12 cellular contexts compared by ENCODE assay signal in genomic region chr1:27032119-27032461, GRCh38. TPM values are rescaled to one million over a fixed set of nuclear protein-coding genes. Genes with fewer than 3 reads are reported as not detected.
DNase-seq lines count a peak whose midpoint lies in the region; ATAC-seq, FAIRE-seq and TF ChIP-seq lines count a peak whose summit lies in the region.
"Had no signal": no experiment of that assay in that cellular context is flagged by ENCODE, and none has a peak within 500 bp of the region (broad histone marks: within the 10 kb centered on the region; RNA-seq: fewer than 3 reads in every experiment).

No MANE protein-coding gene starts in this region.

- no peak for FAIRE-seq in HepG2 (lab: Jason Lieb, UNC)

- H3K36me3 ChIP-seq in HepG2 (replicated peaks in 1 of 2; ENCODE audit: control insufficient read depth in 1 of 2, insufficient read depth in 2 of 2, low read length in 2 of 2) (no peaks in the 10 kb centered on the region), smooth muscle cell (ENCODE audit: low read depth) (no peaks in the 10 kb centered on the region)

- H3K27ac ChIP-seq in HepG2 (ENCODE audit: extremely low read length, insufficient read depth, low read length) (no peak overlapping the region), smooth muscle cell (ENCODE audit: low read depth) (peak overlapping the region; percentile 20)
- H3K27ac ChIP-seq: HL-60 had no signal

- TF ChIP-seq EP300 in HepG2 (IDR thresholded peaks at IDR 0.05; ENCODE audit: low read depth in 2 of 2, low read length in 2 of 2) (no peak), HepG2 (CRISPR knock-in tag; IDR thresholded peaks at IDR 0.05; ENCODE audit: borderline replicate concordance) (no peak)

- H3K4me1 ChIP-seq in HepG2 (ENCODE audit: insufficient read depth, low read length) (peaks cover 23% of the 10 kb centered on the region), smooth muscle cell (ENCODE audit: low read depth) (peaks cover 14% of the 10 kb centered on the region)

- H3K9me3 ChIP-seq in HepG2 (ENCODE audit: low read length) (no peaks in the 10 kb centered on the region), smooth muscle cell (replicated peaks; ENCODE audit: low read depth) (no peaks in the 10 kb centered on the region)

- H3K9ac ChIP-seq in HepG2 (ENCODE audit: insufficient read depth, low read depth, low read length) (no peak overlapping the region), smooth muscle cell (ENCODE audit: low read depth) (no peak overlapping the region)

- no TSS peak for BruUV-seq in HepG2 (replicated peaks; lab: Mats Ljungman, UMichigan)

- intact Hi-C loops in HepG2 (cut with micrococcal nuclease; ENCODE audit: unreplicated experiment): no loop called here

- H2AFZ ChIP-seq in HepG2 (ENCODE audit: low read length) (no peak overlapping the region), smooth muscle cell (ENCODE audit: low read depth) (peak overlapping the region; percentile 70)

- TF ChIP-seq POLR2A in HepG2 (IDR thresholded peaks at IDR 0.05; ENCODE audit: insufficient read depth in 1 of 2, low read depth in 2 of 2, low read length in 2 of 2): no peak

- no peaks in the 10 kb centered on the region for H3F3A ChIP-seq in smooth muscle cell (ENCODE audit: low read depth)

- 24% methylated on average over 2 of the region's 2 CpGs for WGBS in HepG2 (ENCODE audit: low lambda C conversion rate)
- WGBS in smooth muscle cell (ENCODE audit: low lambda C conversion rate): 92% methylated on average over 2 of the region's 2 CpGs

- CTCF ChIA-PET in HepG2 (lab: Yijun Ruan, JAX; ENCODE audit: low intra/inter-chr PET ratio, low total read pairs): no interaction called here

- H3K4me2 ChIP-seq in HepG2 (ENCODE audit: low read depth, low read length): no peak overlapping the region
- H3K4me2 ChIP-seq in smooth muscle cell: peak overlapping the region; percentile 56

- H3K27me3 ChIP-seq in HepG2 (ENCODE audit: control insufficient read depth in 1 of 2, insufficient read depth in 2 of 2, low read length in 2 of 2) (peaks cover 0 to 18% of the 10 kb centered on the region in 2 experiments; a peak in 3 of 5 replicates), smooth muscle cell (ENCODE audit: low read depth) (no peaks in the 10 kb centered on the region)

- in situ Hi-C loops in HepG2 (cut with HindIII; ENCODE audit: extremely low pct_ligation_motif_present, low pct_unique_long_range_greater_than_20kb): no loop called here

- peak overlapping the region; percentile 28; the same call in 1 of the 2 replicates for H3K4me3 ChIP-seq in HFF-Myc (replicated peaks; ENCODE audit: low read depth, low read length)
- H3K4me3 ChIP-seq in choroid plexus epithelial cell (ENCODE audit: low read depth, low read length): peak overlapping the region; percentile 58
- H3K4me3 ChIP-seq in HepG2 (replicated peaks in 1 of 3; ENCODE audit: insufficient read depth in 1 of 3, low read depth in 2 of 3, low read length in 3 of 3): no peak overlapping the region
- H3K4me3 ChIP-seq in smooth muscle cell: peak overlapping the region; percentile 27

- H3K79me2 ChIP-seq in HepG2 (ENCODE audit: insufficient read depth, low read length) (no peaks in the 10 kb centered on the region), smooth muscle cell (ENCODE audit: low read depth) (no peaks in the 10 kb centered on the region)

- POLR2A ChIA-PET in HepG2 (lab: Yijun Ruan, JAX): no interaction called here

- no peak for TF ChIP-seq CTCF in HFF-Myc (IDR thresholded peaks at IDR 0.05; ENCODE audit: low read depth, low read length, missing control alignments)
- no peak for TF ChIP-seq CTCF in choroid plexus epithelial cell (conservative IDR thresholded peaks at IDR 0.05; ENCODE audit: low read depth, low read length)
- no peak for TF ChIP-seq CTCF in HepG2 (CRISPR knock-in tag; IDR thresholded peaks at IDR 0.05)
- no peak for TF ChIP-seq CTCF in smooth muscle cell (IDR thresholded peaks at IDR 0.05; ENCODE audit: borderline replicate concordance, insufficient read depth, poor library complexity, severe bottlenecking)

- ATAC-seq in HepG2 (no peak), GM19397 (IDR thresholded peaks at IDR 0.05; ENCODE audit: unreplicated experiment) (no peak)
- ATAC-seq: naive thymus-derived CD4-positive, alpha-beta T cell had no signal

- no peak for DNase-seq in HFF-Myc (ENCODE audit: extremely low read depth, low read depth)
- no peak for DNase-seq in choroid plexus epithelial cell (ENCODE audit: low read depth)
- no peak for DNase-seq in HepG2 (ENCODE audit: low spot score)
- DNase-seq in smooth muscle cell (lab: John Stamatoyannopoulos, UW; ENCODE audit: unreplicated experiment): no peak
- DNase-seq in NCI-H2227 (lab: John Stamatoyannopoulos, UW; ENCODE audit: unreplicated experiment): no peak
- no peak for DNase-seq in NCI-H187 treated with DMSO at 0.1 percent for 48 hours (lab: John Stamatoyannopoulos, UW)
- DNase-seq in NCI-H1694 (lab: John Stamatoyannopoulos, UW): no peak
- DNase-seq: CD4-positive, alpha-beta T cell; naive thymus-derived CD4-positive, alpha-beta T cell; NCI-H1105 treated with DMSO at 0.1 percent for 48 hours had no signal

- H4K20me1 ChIP-seq in HepG2 (ENCODE audit: insufficient read depth, low read length): no peaks in the 10 kb centered on the region
- H4K20me1 ChIP-seq in smooth muscle cell (ENCODE audit: low read depth): no peaks in the 10 kb centered on the region

- TF ChIP-seq RAD21 in HepG2 (CRISPR knock-in tag; IDR thresholded peaks at IDR 0.05): no peak

RNA-seq across cellular contexts. Expression of gene TENT5B, which starts 19.4 kb away (rescaled TPM):
- 0.62 and 0.88 TPM in 2 replicates for total RNA-seq in HepG2 (2016; rRNA removed; fragmentation: Illumina TruSeq; extraction: Trizol)
- total RNA-seq in HepG2 (2016; cell fraction: cytosol; rRNA removed; fragmentation: Illumina TruSeq; extraction: Trizol; ENCODE audit: low read depth): 0.35 and 0.40 TPM in 2 replicates
- total RNA-seq in HepG2 (2016; cell fraction: insoluble cytoplasmic fraction; rRNA removed; fragmentation: Illumina TruSeq; extraction: Trizol): 0.42 and 0.65 TPM in 2 replicates
- total RNA-seq in HepG2 (2016; cell fraction: membrane; rRNA removed; fragmentation: Illumina TruSeq; extraction: Trizol): 0.52 and 0.53 TPM in 2 replicates
- total RNA-seq in HepG2 (2016; cell fraction: nucleus; rRNA removed; fragmentation: Illumina TruSeq; extraction: Trizol): 0.38 and 0.71 TPM in 2 replicates
- polyA plus RNA-seq in HepG2 (2011; rRNA removed): 0.13 and 0.22 TPM in 2 replicates
- 0.13 and 0.24 TPM in 2 replicates for polyA plus RNA-seq in HepG2 (2011; cell fraction: cytosol; rRNA removed)
- polyA plus RNA-seq in HepG2 (2011; cell fraction: nucleus; rRNA removed): 0.12 and 0.23 TPM in 2 replicates
- 0.16 TPM in 1 of 2 replicates, not detected in the other for polyA plus RNA-seq in HepG2 (2012)
- polyA plus RNA-seq in HepG2 (2016; cell fraction: cytosol; fragmentation: Illumina TruSeq; extraction: Trizol; ENCODE audit: low read depth): 0.12 and 0.17 TPM in 2 replicates
- 0.46 and 0.58 TPM in 2 replicates for polyA plus RNA-seq in HepG2 (2016; cell fraction: insoluble cytoplasmic fraction; fragmentation: Illumina TruSeq; extraction: Trizol; ENCODE audit: low read depth)
- 0.20 and 0.32 TPM in 2 replicates for polyA plus RNA-seq in HepG2 (2016; cell fraction: membrane; fragmentation: Illumina TruSeq; extraction: Trizol; ENCODE audit: low read depth)
- polyA plus RNA-seq in HepG2 (2016; cell fraction: nucleus; fragmentation: Illumina TruSeq; extraction: Trizol; ENCODE audit: insufficient read depth, low read depth): 0.37 and 0.77 TPM in 2 replicates
- 0.96 and 5.4 TPM in 2 replicates for polyA minus RNA-seq in HepG2 (2011; rRNA and poly(A)+ RNA removed; ENCODE audit: low replicate concordance)
- polyA minus RNA-seq in HepG2 (2011; cell fraction: cytosol; rRNA and poly(A)+ RNA removed): not detected in 2 replicates
- 0.37 and 0.39 TPM in 2 replicates for polyA minus RNA-seq in HepG2 (2011; cell fraction: nucleus; rRNA and poly(A)+ RNA removed)
- 8.5 and 11.0 TPM in 2 replicates for total RNA-seq in smooth muscle cell
- polyA plus RNA-seq in smooth muscle cell: 12.7 and 24.8 TPM in 2 replicates
- total RNA-seq: CD4-positive, alpha-beta T cell had no signal
- polyA plus RNA-seq: naive thymus-derived CD4-positive, alpha-beta T cell had no signal

RNA-seq across cellular contexts. Expression of gene TRNP1, which starts 38.6 kb away (rescaled TPM):
- total RNA-seq in HepG2 (2016; rRNA removed; fragmentation: Illumina TruSeq; extraction: Trizol) (35.6 and 42.0 TPM in 2 replicates), smooth muscle cell (4.4 and 14.1 TPM in 2 replicates)
- total RNA-seq in HepG2 (2016; cell fraction: cytosol; rRNA removed; fragmentation: Illumina TruSeq; extraction: Trizol; ENCODE audit: low read depth): 45.9 and 49.6 TPM in 2 replicates
- 32.9 and 43.5 TPM in 2 replicates for total RNA-seq in HepG2 (2016; cell fraction: insoluble cytoplasmic fraction; rRNA removed; fragmentation: Illumina TruSeq; extraction: Trizol)
- total RNA-seq in HepG2 (2016; cell fraction: membrane; rRNA removed; fragmentation: Illumina TruSeq; extraction: Trizol): 78.4 and 79.4 TPM in 2 replicates
- 20.2 and 26.8 TPM in 2 replicates for total RNA-seq in HepG2 (2016; cell fraction: nucleus; rRNA removed; fragmentation: Illumina TruSeq; extraction: Trizol)
- polyA plus RNA-seq in HepG2 (2011; rRNA removed) (158 and 166 TPM in 2 replicates), smooth muscle cell (18.6 and 19.9 TPM in 2 replicates)
- polyA plus RNA-seq in HepG2 (2011; cell fraction: cytosol; rRNA removed): 196 and 254 TPM in 2 replicates
- polyA plus RNA-seq in HepG2 (2011; cell fraction: nucleus; rRNA removed): 52.2 and 66.1 TPM in 2 replicates
- 56.7 and 66.7 TPM in 2 replicates for polyA plus RNA-seq in HepG2 (2012)
- 79.2 and 85.4 TPM in 2 replicates for polyA plus RNA-seq in HepG2 (2016; cell fraction: cytosol; fragmentation: Illumina TruSeq; extraction: Trizol; ENCODE audit: low read depth)
- polyA plus RNA-seq in HepG2 (2016; cell fraction: insoluble cytoplasmic fraction; fragmentation: Illumina TruSeq; extraction: Trizol; ENCODE audit: low read depth): 57.7 and 57.9 TPM in 2 replicates
- polyA plus RNA-seq in HepG2 (2016; cell fraction: membrane; fragmentation: Illumina TruSeq; extraction: Trizol; ENCODE audit: low read depth): 101 and 110 TPM in 2 replicates
- 41.5 and 46.3 TPM in 2 replicates for polyA plus RNA-seq in HepG2 (2016; cell fraction: nucleus; fragmentation: Illumina TruSeq; extraction: Trizol; ENCODE audit: insufficient read depth, low read depth)
- polyA minus RNA-seq in HepG2 (2011; rRNA and poly(A)+ RNA removed; ENCODE audit: low replicate concordance): 0.21 and 97.7 TPM in 2 replicates
- 44.5 and 48.8 TPM in 2 replicates for polyA minus RNA-seq in HepG2 (2011; cell fraction: cytosol; rRNA and poly(A)+ RNA removed)
- polyA minus RNA-seq in HepG2 (2011; cell fraction: nucleus; rRNA and poly(A)+ RNA removed): 41.1 and 55.3 TPM in 2 replicates
- polyA plus RNA-seq: naive thymus-derived CD4-positive, alpha-beta T cell had no signal

Comparison
In these comparisons a context has a peak if more than half of its experiments do, and no peak if none do; other contexts are left out.
1. H3K4me3 ChIP-seq: peak in HFF-Myc (single experiment), choroid plexus epithelial cell (single experiment) and smooth muscle cell (single experiment); none in HepG2 (0 of 3).